8 cellular contexts compared by ENCODE assay signal in genomic region chr1:27392096-27392777, GRCh38. TPM values are rescaled to one million over a fixed set of nuclear protein-coding genes. Genes with fewer than 3 reads are reported as not detected.
DNase-seq lines count a peak whose midpoint lies in the region; ATAC-seq and TF ChIP-seq lines count a peak whose summit lies in the region.

Gene GPR3, plus strand, starts transcription at chr1:27392622. Its CDS starts 1,177 bp downstream, at chr1:27393799.

- CTCF ChIA-PET in CD4-positive, alpha-beta memory T cell (lab: Charles Lee; ENCODE audit: partially characterized antibody): interaction anchor here (0.5 to 12.1 kb wide), 12 partner anchors 30 to 277 kb away, joined by 3 to 325 read pairs (median 6); no protein-coding TSS in a partner anchor

- peak within 1 kb of the TSS; percentile 58 to 97 (median 94) for H3K27ac Mint-ChIP-seq in CD4-positive, alpha-beta memory T cell
- H3K27ac Mint-ChIP-seq in mesothelial cell of epicardium: peak within 1 kb of the TSS; percentile 91

- H3K9ac ChIP-seq in endocrine pancreas (ENCODE audit: control insufficient read depth, insufficient read depth, low read length): peak within 1 kb of the TSS; percentile 88

- peak within 1 kb of the TSS; percentile 42 for H3K27ac ChIP-seq in CD4-positive, alpha-beta memory T cell (ENCODE audit: low read depth, low read length)

- DNase-seq in CD4-positive, alpha-beta memory T cell: peak; percentile 88 to 92 (median 89)
- DNase-seq in HT1080 (ENCODE audit: low read depth) (peak; percentile 89), NOMO-1 treated with DMSO at 0.1 percent for 48 hours (lab: John Stamatoyannopoulos, UW; ENCODE audit: unreplicated experiment) (peak; percentile 93), mesothelial cell of epicardium (ENCODE audit: low spot score in 2 of 2, unreplicated experiment in 2 of 2) (peak; percentile 85 to 91)
- peak; percentile 86 for DNase-seq in activated CD8-positive, alpha-beta memory T cell treated with anti-CD3 and anti-CD28 coated beads, Interleukin-2, amount 50 U/mL, for 1 hour (ENCODE audit: extremely low read depth)
- peak; percentile 90 for DNase-seq in stimulated activated CD8-positive, alpha-beta memory T cell treated with anti-CD3 and anti-CD28 coated beads, Interleukin-15, amount 100 ng/mL, for 24 hours (ENCODE audit: low read depth)

- H3K9me3 Mint-ChIP-seq in CD4-positive, alpha-beta memory T cell: peaks cover 0 to 1% (median 0%) of the 10 kb centered on the region in 8 donors
- H3K9me3 Mint-ChIP-seq in mesothelial cell of epicardium: no peaks in the 10 kb centered on the region

- no peaks in the 10 kb centered on the region for H3K36me3 ChIP-seq in CD4-positive, alpha-beta memory T cell (ENCODE audit: insufficient read depth, low read length)
- no peaks in the 10 kb centered on the region for H3K36me3 ChIP-seq in endocrine pancreas (ENCODE audit: control insufficient read depth, insufficient read depth, low read length)

- H3K4me3 ChIP-seq in CD4-positive, alpha-beta memory T cell (ENCODE audit: low read length in 2 of 2): peak within 1 kb of the TSS; percentile 17 to 68
- H3K4me3 ChIP-seq in endocrine pancreas (ENCODE audit: control insufficient read depth, insufficient read depth, low read length): no peak within 1 kb of the TSS

- H3K9me3 ChIP-seq in CD4-positive, alpha-beta memory T cell (ENCODE audit: control insufficient read depth in 1 of 2, low read length in 2 of 2): no peaks in the 10 kb centered on the region
- no peaks in the 10 kb centered on the region for H3K9me3 ChIP-seq in endocrine pancreas (ENCODE audit: control insufficient read depth, low read length)

- H3K4me1 ChIP-seq in CD4-positive, alpha-beta memory T cell (ENCODE audit: insufficient read depth, low read length): peaks cover 26% of the 10 kb centered on the region
- no peaks in the 10 kb centered on the region for H3K4me1 ChIP-seq in endocrine pancreas (ENCODE audit: control insufficient read depth, insufficient read depth, low read length)

- peaks cover 11 to 30% (median 17%) of the 10 kb centered on the region in 4 donors for H3K4me1 Mint-ChIP-seq in CD4-positive, alpha-beta memory T cell
- H3K4me1 Mint-ChIP-seq in mesothelial cell of epicardium: peaks cover 13% of the 10 kb centered on the region

- peak; percentile 87 for ATAC-seq in GM19463 (IDR thresholded peaks at IDR 0.05; ENCODE audit: unreplicated experiment)

- peak; percentile 50 for TF ChIP-seq CTCF in mesothelial cell of epicardium (IDR thresholded peaks at IDR 0.05; ENCODE audit: unreplicated experiment)

- no peaks in the 10 kb centered on the region for H3K36me3 Mint-ChIP-seq in CD4-positive, alpha-beta memory T cell
- no peaks in the 10 kb centered on the region for H3K36me3 Mint-ChIP-seq in mesothelial cell of epicardium

- H3K4me3 Mint-ChIP-seq in CD4-positive, alpha-beta memory T cell: peak within 1 kb of the TSS; percentile 79 to 93 (median 84)
- H3K4me3 Mint-ChIP-seq in mesothelial cell of epicardium: peak within 1 kb of the TSS; percentile 73

- peaks cover 1 to 4% of the 10 kb centered on the region in 2 donors for H3K27me3 Mint-ChIP-seq in CD4-positive, alpha-beta memory T cell
- peaks cover 8% of the 10 kb centered on the region for H3K27me3 Mint-ChIP-seq in mesothelial cell of epicardium (ENCODE audit: low read depth)

- intact Hi-C loops in CD4-positive, alpha-beta memory T cell (cut with micrococcal nuclease): loop anchor here (1.0 to 2.0 kb wide), 3 partner anchors 214 to 289 kb away; no protein-coding TSS in a partner anchor

- POLR2A ChIA-PET in CD4-positive, alpha-beta memory T cell (lab: Charles Lee; ENCODE audit: partially characterized antibody): interaction anchor here (0.7 to 1.3 kb wide), 3 partner anchors 50 to 271 kb away, joined by 3 to 5 read pairs (median 4); partner anchors contain the start of gene SYTL1

- no peaks in the 10 kb centered on the region for H3K27me3 ChIP-seq in CD4-positive, alpha-beta memory T cell (ENCODE audit: insufficient read depth, low read length)
- no peaks in the 10 kb centered on the region for H3K27me3 ChIP-seq in endocrine pancreas (ENCODE audit: control insufficient read depth, insufficient read depth, low read length)

RNA-seq across cellular contexts. Expression of gene GPR3, which starts in this region (rescaled TPM):
- total RNA-seq in CD4-positive, alpha-beta memory T cell: not detected
- polyA plus RNA-seq in CD4-positive, alpha-beta memory T cell: not detected
- total RNA-seq in HT1080 (2014; rRNA removed; shearing (Covaris generic)): 2.7 and 2.8 TPM in 2 replicates
- polyA plus RNA-seq in HT1080 (2015; cell fraction: cytosol; rRNA removed): 5.0 and 5.3 TPM in 2 replicates
- 2.0 and 2.4 TPM in 2 replicates for polyA plus RNA-seq in HT1080 (2015; cell fraction: nucleus; rRNA removed)
- 1.7 to 2.3 TPM (median 1.7 TPM) in 3 replicates for total RNA-seq in mesothelial cell of epicardium

Comparison
In these comparisons a context has a peak if more than half of its experiments do, and no peak if none do; other contexts are left out.
1. Peak in DNase-seq, H3K4me3 ChIP-seq and H3K27ac ChIP-seq in CD4-positive, alpha-beta memory T cell; RNA of the gene not detected or under 1 TPM.